30 cellular contexts compared by ENCODE assay signal in genomic region chr2:188077757-188078156, GRCh38.
"Had no signal": no experiment of that assay in that cellular context is flagged by ENCODE, and none has a peak within 500 bp of the region (broad histone marks: within the 10 kb centered on the region; RNA-seq: fewer than 3 reads in every experiment).

No MANE protein-coding gene starts in this region.

- ATAC-seq: naive thymus-derived CD8-positive, alpha-beta T cell; natural killer cell treated with Interleukin-12 subunit alpha and Interleukin-12 subunit beta and Interleukin-15 and Interleukin-18, amount 100 ng/mL, for 72 hours; pancreas; psoas muscle; right cardiac atrium; sciatic nerve; stimulated activated memory B cell treated with anti-CD40 and anti-IgM and Interleukin-4, amounts not matched to agents 10 μg/mL and 1 μg/mL and 100 μg/mL, for 72 hours; stimulated activated naive CD8-positive, alpha-beta T cell treated with anti-CD3 and anti-CD28 coated beads, Interleukin-15, amount 100 ng/mL, for 72 hours; stimulated activated naive CD8-positive, alpha-beta T cell treated with anti-CD3 and anti-CD28 coated beads, Interleukin-15, Interleukin-2, amounts not matched to agents 100 U/mL and 50 U/mL, for 24 hours; upper lobe of right lung had no signal

- H3K27me3 ChIP-seq: neutrophil, pancreas, spleen, suprapubic skin, testis, tibial artery, transverse colon, upper lobe of right lung, uterus had no signal

- H3K9me3 ChIP-seq: neutrophil, pancreas, testis, upper lobe of right lung, uterus had no signal

- H3K4me1 ChIP-seq: pancreas, psoas muscle, spleen, suprapubic skin, testis, tibial artery, transverse colon, upper lobe of right lung, uterus had no signal

- H3K36me3 Mint-ChIP-seq: stimulated activated memory B cell treated with anti-CD40 and anti-IgM and Interleukin-4, amounts not matched to agents 10 μg/mL and 1 μg/mL and 100 μg/mL, for 72 hours; type B pancreatic cell had no signal

- H3K27ac Mint-ChIP-seq: naive thymus-derived CD8-positive, alpha-beta T cell; natural killer cell treated with Interleukin-12 subunit alpha and Interleukin-12 subunit beta and Interleukin-15 and Interleukin-18, amount 100 ng/mL, for 72 hours; nephron progenitor cell; stimulated activated memory B cell treated with anti-CD40 and anti-IgM and Interleukin-4, amounts not matched to agents 10 μg/mL and 1 μg/mL and 100 μg/mL, for 72 hours; stimulated activated naive CD8-positive, alpha-beta T cell treated with anti-CD3 and anti-CD28 coated beads, Interleukin-15, amount 100 ng/mL, for 72 hours; type B pancreatic cell had no signal

- H3K27ac ChIP-seq: neutrophil, pancreas, psoas muscle, skin epidermis, spleen, suprapubic skin, testis, tibial artery, transverse colon, upper lobe of right lung, uterus had no signal

- FAIRE-seq: pancreas had no signal

- H3K27me3 Mint-ChIP-seq: natural killer cell treated with Interleukin-12 subunit alpha and Interleukin-12 subunit beta and Interleukin-15 and Interleukin-18, amount 100 ng/mL, for 72 hours; stimulated activated memory B cell treated with anti-CD40 and anti-IgM and Interleukin-4, amounts not matched to agents 10 μg/mL and 1 μg/mL and 100 μg/mL, for 72 hours; type B pancreatic cell had no signal

- H3K4me2 ChIP-seq: smooth muscle cell had no signal

- H3K4me3 ChIP-seq: pancreas, psoas muscle, skin epidermis, smooth muscle cell, spleen, suprapubic skin, testis, tibial artery, transverse colon, upper lobe of right lung, uterus had no signal

- H3K4me1 Mint-ChIP-seq: naive thymus-derived CD8-positive, alpha-beta T cell; nephron progenitor cell; neural crest cell; stimulated activated memory B cell treated with anti-CD40 and anti-IgM and Interleukin-4, amounts not matched to agents 10 μg/mL and 1 μg/mL and 100 μg/mL, for 72 hours; stimulated activated naive CD8-positive, alpha-beta T cell treated with anti-CD3 and anti-CD28 coated beads, Interleukin-15, amount 100 ng/mL, for 72 hours had no signal

- H3K36me3 ChIP-seq: neutrophil, pancreas, spleen, suprapubic skin, tibial artery, transverse colon, upper lobe of right lung, uterus had no signal

- DNase-seq: naive thymus-derived CD8-positive, alpha-beta T cell; nephron progenitor cell; nucleus accumbens; pancreas; psoas muscle; right cardiac atrium; spleen; stimulated activated CD4-positive, alpha-beta T cell treated with anti-CD3 and anti-CD28 coated beads, Interleukin-12 subunit alpha, Interleukin-12 subunit beta, amount 100 ng/mL, for 4 hours; stimulated activated CD4-positive, alpha-beta T cell treated with anti-CD3 and anti-CD28 coated beads, Interleukin-1b, Interleukin-23, amount 100 ng/mL, for 48 hours; stimulated activated CD4-positive, alpha-beta T cell treated with anti-CD3 and anti-CD28 coated beads, Interleukin-4, amount 100 ng/mL, for 1 hour; stimulated activated CD4-positive, alpha-beta T cell treated with anti-CD3 and anti-CD28 coated beads, Interleukin-4, amount 100 ng/mL, for 4 hours; stimulated activated CD8-positive, alpha-beta memory T cell treated with anti-CD3 and anti-CD28 coated beads, Interleukin-4, amount 100 ng/mL, for 48 hours; stimulated activated naive CD4-positive, alpha-beta T cell; stimulated activated naive CD8-positive, alpha-beta T cell treated with anti-CD3 and anti-CD28 coated beads, Interleukin-15, amount 100 ng/mL, for 72 hours; stimulated activated naive CD8-positive, alpha-beta T cell treated with anti-CD3 and anti-CD28 coated beads, Interleukin-15, Interleukin-2, amounts not matched to agents 100 U/mL and 50 U/mL, for 24 hours; substantia nigra; testis; tibial artery; transverse colon; upper lobe of right lung; uterus had no signal

- H3K4me3 Mint-ChIP-seq: naive thymus-derived CD8-positive, alpha-beta T cell; natural killer cell treated with Interleukin-12 subunit alpha and Interleukin-12 subunit beta and Interleukin-15 and Interleukin-18, amount 100 ng/mL, for 72 hours; nephron progenitor cell; neural crest cell; stimulated activated memory B cell treated with anti-CD40 and anti-IgM and Interleukin-4, amounts not matched to agents 10 μg/mL and 1 μg/mL and 100 μg/mL, for 72 hours; stimulated activated naive CD8-positive, alpha-beta T cell treated with anti-CD3 and anti-CD28 coated beads, Interleukin-15, amount 100 ng/mL, for 72 hours; type B pancreatic cell had no signal
